Comparison of ENCODE assay signal across 13 cellular contexts in genomic region chr1:160061376-160062100, GRCh38.
A peak's percentile ranks its signal among the peaks of the same experiment; 100 is the strongest.
DNase-seq lines count a peak whose midpoint lies in the region; ATAC-seq and TF ChIP-seq lines count a peak whose summit lies in the region.
"Had no signal": no experiment of that assay in that cellular context is flagged by ENCODE, and none has a peak within 500 bp of the region (broad histone marks: within the 10 kb centered on the region; RNA-seq: fewer than 3 reads in every experiment).

No MANE protein-coding gene starts in this region.

- ATAC-seq in HG02588 (IDR thresholded peaks at IDR 0.05; ENCODE audit: unreplicated experiment) = no peak
- ATAC-seq: body of pancreas had no signal

- H3K4me3 ChIP-seq in GM12864 (ENCODE audit: low read depth, low read length) = no peak overlapping the region
- H3K4me3 ChIP-seq: body of pancreas, SJSA1, skin epidermis had no signal

- DNase-seq in GM12864 (ENCODE audit: low read depth) = no peak
- DNase-seq in SW480 (ENCODE audit: low spot score) = peak; percentile 28
- no peak for DNase-seq in NCI-H446 treated with DMSO at 0.1 percent for 48 hours (lab: John Stamatoyannopoulos, UW)
- DNase-seq in NCI-H1417 treated with DMSO at 0.1 percent for 48 hours (lab: John Stamatoyannopoulos, UW) = no peak
- DNase-seq: activated T-cell treated with anti-CD3 and anti-CD28 coated beads, Interleukin-2, amount 50 U/mL, for 48 hours; body of pancreas; EL; NCI-H510A treated with DMSO at 0.1 percent for 48 hours had no signal

- peak; percentile 14 for TF ChIP-seq CTCF in GM12864 (IDR thresholded peaks at IDR 0.05; ENCODE audit: low read depth, low read length, missing control alignments)

- no peaks in the 10 kb centered on the region for H3K27me3 ChIP-seq in layer of hippocampus (ENCODE audit: control insufficient read depth, insufficient read depth, low read length)
- H3K27me3 ChIP-seq: body of pancreas had no signal

- H3K27ac ChIP-seq in layer of hippocampus (ENCODE audit: low read depth, low read length) = peak overlapping the region; percentile 98
- H3K27ac ChIP-seq: body of pancreas, HL-60, SJSA1, skin epidermis had no signal
